In the genomic region with DNA sequence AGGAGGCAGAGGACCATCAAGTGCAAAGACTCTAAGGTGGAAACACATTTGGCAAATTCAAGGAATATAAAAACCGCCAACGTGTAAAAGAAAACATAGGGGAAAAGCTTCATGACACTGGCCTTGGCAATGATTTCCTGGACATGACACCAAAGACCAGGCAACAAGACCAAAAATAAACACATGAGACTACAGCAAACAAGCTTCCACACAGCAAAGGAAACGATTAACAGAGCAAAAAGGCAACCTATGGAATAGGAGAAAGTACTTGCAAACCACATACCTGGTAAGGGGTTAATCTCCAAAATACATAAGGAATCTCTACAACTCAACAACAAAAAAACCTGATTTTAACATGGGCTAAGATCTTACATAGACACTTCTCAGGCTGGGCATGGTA, we compare ENCODE assay signal across 1 cellular context.
TF ChIP-seq lines count a peak whose summit lies in the region.

No MANE protein-coding gene starts in this region.

TF ChIP-seq in GM23338, 12 proteins besides CTCF, POLR2A, EP300 and RAD21 (continued from another document):
- TF ChIP-seq ZNF331 (CRISPR knock-in tag; IDR thresholded peaks at IDR 0.05; ENCODE audit: low read depth), result no peak
- TF ChIP-seq JUNB (IDR thresholded peaks at IDR 0.05; ENCODE audit: unreplicated experiment), result no peak
TF ChIP-seq in GM23338: peak in this region for 0.
